29 cellular contexts compared by ENCODE assay signal in the genomic region with DNA sequence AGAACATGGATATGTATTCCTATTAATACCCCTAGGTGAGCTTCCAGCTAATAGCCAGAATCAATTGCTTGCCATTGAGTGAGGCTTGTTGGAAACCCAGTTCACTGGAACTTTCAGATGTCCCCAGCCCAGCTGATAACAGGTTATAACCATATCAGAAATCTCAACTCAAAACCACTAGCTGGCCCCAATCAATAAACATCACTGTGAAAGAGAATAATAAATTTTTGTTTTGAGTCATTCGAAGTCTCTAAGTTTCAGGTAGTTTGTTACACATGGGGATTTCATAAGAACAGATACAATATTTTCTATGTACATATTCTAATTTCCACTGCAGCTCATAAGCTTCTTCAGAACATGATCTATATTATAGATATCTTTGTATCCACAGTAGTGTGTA.
"Had no signal": no experiment of that assay in that cellular context is flagged by ENCODE, and none has a peak within 500 bp of the region (broad histone marks: within the 10 kb centered on the region; RNA-seq: fewer than 3 reads in every experiment).

No MANE protein-coding gene starts in this region.

- H3K9me3 ChIP-seq: colonic mucosa, esophagus muscularis mucosa, esophagus squamous epithelium, gastrocnemius medialis, gastroesophageal sphincter, heart left ventricle, heart right ventricle had no signal

- H3K4me1 ChIP-seq: colonic mucosa, esophagus muscularis mucosa, esophagus squamous epithelium, gastrocnemius medialis, gastroesophageal sphincter, heart left ventricle, heart right ventricle had no signal

- H3K4me3 ChIP-seq: colonic mucosa, coronary artery, dorsolateral prefrontal cortex, esophagus muscularis mucosa, esophagus squamous epithelium, gastrocnemius medialis, gastroesophageal sphincter, heart left ventricle, heart right ventricle, hepatocyte had no signal

- H3K27me3 Mint-ChIP-seq: dendritic cell treated with granulocyte-macrophage colony-stimulating factor and Interleukin-4, amounts not matched to agents 40 ng/mL and 50 ng/mL, for 4 days had no signal

- H3K36me3 ChIP-seq: colonic mucosa, esophagus muscularis mucosa, esophagus squamous epithelium, gastrocnemius medialis, gastroesophageal sphincter, heart left ventricle, heart right ventricle had no signal

- H3K4me1 Mint-ChIP-seq: endodermal cell had no signal

- ATAC-seq: effector memory CD8-positive, alpha-beta T cell; esophagus mucosa; foreskin keratinocyte; gastrocnemius medialis; gastroesophageal sphincter; heart left ventricle; heart right ventricle had no signal

- FAIRE-seq: endometrium, endothelial cell of umbilical vein, frontal cortex had no signal

- H3K4me2 ChIP-seq: hepatocyte had no signal

- H2AFZ ChIP-seq: hepatocyte had no signal

- H3K79me2 ChIP-seq: hepatocyte had no signal

- H3K27ac ChIP-seq: colonic mucosa, coronary artery, dorsolateral prefrontal cortex, epithelial cell of prostate, esophagus muscularis mucosa, esophagus squamous epithelium, foreskin keratinocyte, gastrocnemius medialis, gastroesophageal sphincter, heart left ventricle, heart right ventricle, hepatocyte had no signal

- H3K4me3 Mint-ChIP-seq: dendritic cell treated with granulocyte-macrophage colony-stimulating factor and Interleukin-4, amounts not matched to agents 40 ng/mL and 50 ng/mL, for 4 days; effector memory CD8-positive, alpha-beta T cell; endodermal cell had no signal

- DNase-seq: colonic mucosa; cortex of kidney; dermis blood vessel endothelial cell; dorsolateral prefrontal cortex; effector CD4-positive, alpha-beta T cell; effector CD8-positive, alpha-beta T cell; effector memory CD4-positive, alpha-beta T cell; effector memory CD8-positive, alpha-beta T cell; endodermal cell; erythroblast; esophagus squamous epithelium; foreskin fibroblast; foreskin keratinocyte; foreskin melanocyte; gastrocnemius medialis; glutamatergic neuron; head of caudate nucleus; heart left ventricle; heart right ventricle had no signal

- H3K27ac Mint-ChIP-seq: dendritic cell treated with granulocyte-macrophage colony-stimulating factor and Interleukin-4, amounts not matched to agents 40 ng/mL and 50 ng/mL, for 4 days; effector memory CD8-positive, alpha-beta T cell; endodermal cell had no signal

- H3K27me3 ChIP-seq: colonic mucosa, dorsolateral prefrontal cortex, esophagus muscularis mucosa, esophagus squamous epithelium, foreskin keratinocyte, gastrocnemius medialis, gastroesophageal sphincter, heart left ventricle, heart right ventricle, hepatocyte had no signal
